ENCODE assay signal across 8 cellular contexts in genomic region chr9:109411818-109412352, GRCh38.
DNase-seq lines count a peak whose midpoint lies in the region; ATAC-seq and TF ChIP-seq lines count a peak whose summit lies in the region.

No MANE protein-coding gene starts in this region.

- intact Hi-C loops in mammary epithelial cell (cut with micrococcal nuclease) = no loop called here

- H3K4me2 ChIP-seq in mammary epithelial cell (ENCODE audit: insufficient read depth, low read depth, low read length) = no peak overlapping the region
- H3K4me2 ChIP-seq in neural cell (ENCODE audit: low read length) = no peak overlapping the region

- no peaks in the 10 kb centered on the region for H3K9me3 ChIP-seq in mammary epithelial cell (replicated peaks; ENCODE audit: insufficient read depth, low read length)
- H3K9me3 ChIP-seq in neural cell (ENCODE audit: low read length) = no peaks in the 10 kb centered on the region

- H3K9ac ChIP-seq in mammary epithelial cell (ENCODE audit: insufficient read depth, low read length) (no peak overlapping the region), neural cell (ENCODE audit: low read length) (no peak overlapping the region)

- no peaks in the 10 kb centered on the region for H3F3A ChIP-seq in neural cell (ENCODE audit: insufficient read depth, low read length, poor library complexity, severe bottlenecking)

- dilution Hi-C loops in mammary epithelial cell (cut with HindIII; ENCODE audit: low sequenced_read_pairs) = no loop called here

- H3K36me3 ChIP-seq in BJ (ENCODE audit: control insufficient read depth, insufficient read depth, low read length) = no peaks in the 10 kb centered on the region; the same call in 1 of the 2 replicates
- H3K36me3 ChIP-seq in mammary epithelial cell (ENCODE audit: insufficient read depth, low read length) = peaks cover 15% of the 10 kb centered on the region
- H3K36me3 ChIP-seq in neural cell (ENCODE audit: insufficient read depth, low read length) = no peaks in the 10 kb centered on the region

- H3K4me1 ChIP-seq in mammary epithelial cell (ENCODE audit: insufficient read depth, low read length) = no peaks in the 10 kb centered on the region

- no peak overlapping the region for H3K4me3 ChIP-seq in BJ (ENCODE audit: low read depth, low read length)
- H3K4me3 ChIP-seq in mammary epithelial cell (replicated peaks in 1 of 3; ENCODE audit: insufficient read depth in 1 of 3, low read depth in 2 of 3, low read length in 3 of 3) = no peak overlapping the region
- H3K4me3 ChIP-seq in neural cell (ENCODE audit: low read length) = no peak overlapping the region

- H3K79me2 ChIP-seq in mammary epithelial cell (ENCODE audit: insufficient read depth, low read length) = no peaks in the 10 kb centered on the region
- no peaks in the 10 kb centered on the region for H3K79me2 ChIP-seq in neural cell (replicated peaks; ENCODE audit: insufficient read depth, low read length)

- CTCF ChIA-PET in BJ (lab: Yijun Ruan, JAX) = interaction anchor here (0.6 to 3.3 kb wide), 12 partner anchors 9 to 522 kb away, joined by 3 to 15 read pairs (median 3); no protein-coding TSS in a partner anchor
- CTCF ChIA-PET in mammary epithelial cell (lab: Charles Lee; ENCODE audit: low non-redundant PET) = interaction anchor here (0.6 kb wide), 1 partner anchor 283 kb away, joined by 3 read pairs; no protein-coding TSS in a partner anchor

- TF ChIP-seq CTCF in BJ (IDR thresholded peaks at IDR 0.05; ENCODE audit: insufficient read depth, low read depth, low read length) (peak; percentile 85), mammary epithelial cell (conservative IDR thresholded peaks at IDR 0.05 in 1 of 2, IDR thresholded peaks at IDR 0.05 in 1 of 2; ENCODE audit: extremely low read depth in 1 of 2, insufficient read depth in 1 of 2, low read depth in 1 of 2, low read length in 2 of 2) (peak; percentile 54 to 69), neural cell (IDR thresholded peaks at IDR 0.05; ENCODE audit: poor library complexity, severe bottlenecking) (peak; percentile 52)

- DNase-seq in BJ (ENCODE audit: low read depth) (peak; percentile 4), NOMO-1 treated with dmso at 0.1 percent for 144 hours (lab: John Stamatoyannopoulos, UW; ENCODE audit: unreplicated experiment) (peak; percentile 65), mammary epithelial cell (no peak), DMS153 (lab: John Stamatoyannopoulos, UW) (no peak)
- DNase-seq in activated CD8-positive, alpha-beta memory T cell treated with anti-CD3 and anti-CD28 coated beads, Interleukin-2, amount 50 U/mL, for 4 hours = no peak

- ATAC-seq in GM18511 (IDR thresholded peaks at IDR 0.05; ENCODE audit: unreplicated experiment) (peak; percentile 52), HG02885 (IDR thresholded peaks at IDR 0.05; ENCODE audit: poor library complexity, unreplicated experiment) (peak; percentile 33)

- POLR2A ChIA-PET in BJ (lab: Charles Lee) = no interaction called here

- H3K9me2 ChIP-seq in neural cell (ENCODE audit: insufficient read depth, low read length) = no peaks in the 10 kb centered on the region

- TF ChIP-seq EP300 in neural cell (conservative IDR thresholded peaks at IDR 0.05; ENCODE audit: poor library complexity, severe bottlenecking) = no peak

- peak; percentile 29 for TF ChIP-seq RAD21 in neural cell (conservative IDR thresholded peaks at IDR 0.05)

- H2AFZ ChIP-seq in mammary epithelial cell (ENCODE audit: low read depth, low read length) (no peak overlapping the region), neural cell (ENCODE audit: low read depth, low read length) (no peak overlapping the region)

- WGBS in mammary epithelial cell (ENCODE audit: low coverage, missing lambda C conversion rate) = 68% methylated on average over 5 of the region's 5 CpGs

- H3K27me3 ChIP-seq in BJ (ENCODE audit: control insufficient read depth, insufficient read depth, low read length) (0 out of 2 replicates have a peak, but pooled peaks cover 1% of the 10 kb centered on the region), mammary epithelial cell (ENCODE audit: insufficient read depth, low read length) (no peaks in the 10 kb centered on the region), neural cell (ENCODE audit: insufficient read depth, low read depth, low read length) (no peaks in the 10 kb centered on the region)

- in situ Hi-C loops in mammary epithelial cell (cut with MboI; ENCODE audit: low sequenced_read_pairs in 2 of 2) = no loop called here

- BruUV-seq in mammary epithelial cell (replicated peaks; lab: Mats Ljungman, UMichigan) = no TSS peak

- H3K27ac ChIP-seq in mammary epithelial cell (ENCODE audit: insufficient read depth, low read depth, low read length) (no peak overlapping the region), neural cell (ENCODE audit: low read length) (no peak overlapping the region)

- H4K20me1 ChIP-seq in mammary epithelial cell (ENCODE audit: insufficient read depth, low read length) (no peaks in the 10 kb centered on the region), neural cell (ENCODE audit: insufficient read depth) (no peaks in the 10 kb centered on the region)

TF ChIP-seq in neural cell, 6 proteins besides CTCF, POLR2A, EP300 and RAD21:
- no peak for TF ChIP-seq SMC3 (conservative IDR thresholded peaks at IDR 0.05; ENCODE audit: poor library complexity)
- no peak for TF ChIP-seq TAF1 (IDR thresholded peaks at IDR 0.05; ENCODE audit: low read depth)
- TF ChIP-seq EZH2 (IDR thresholded peaks at IDR 0.05; ENCODE audit: borderline replicate concordance, insufficient read depth, low read length, poor library complexity, severe bottlenecking) = no peak
- no peak for TF ChIP-seq POLR2AphosphoS5 (IDR thresholded peaks at IDR 0.05)
- TF ChIP-seq, protein P1, sequence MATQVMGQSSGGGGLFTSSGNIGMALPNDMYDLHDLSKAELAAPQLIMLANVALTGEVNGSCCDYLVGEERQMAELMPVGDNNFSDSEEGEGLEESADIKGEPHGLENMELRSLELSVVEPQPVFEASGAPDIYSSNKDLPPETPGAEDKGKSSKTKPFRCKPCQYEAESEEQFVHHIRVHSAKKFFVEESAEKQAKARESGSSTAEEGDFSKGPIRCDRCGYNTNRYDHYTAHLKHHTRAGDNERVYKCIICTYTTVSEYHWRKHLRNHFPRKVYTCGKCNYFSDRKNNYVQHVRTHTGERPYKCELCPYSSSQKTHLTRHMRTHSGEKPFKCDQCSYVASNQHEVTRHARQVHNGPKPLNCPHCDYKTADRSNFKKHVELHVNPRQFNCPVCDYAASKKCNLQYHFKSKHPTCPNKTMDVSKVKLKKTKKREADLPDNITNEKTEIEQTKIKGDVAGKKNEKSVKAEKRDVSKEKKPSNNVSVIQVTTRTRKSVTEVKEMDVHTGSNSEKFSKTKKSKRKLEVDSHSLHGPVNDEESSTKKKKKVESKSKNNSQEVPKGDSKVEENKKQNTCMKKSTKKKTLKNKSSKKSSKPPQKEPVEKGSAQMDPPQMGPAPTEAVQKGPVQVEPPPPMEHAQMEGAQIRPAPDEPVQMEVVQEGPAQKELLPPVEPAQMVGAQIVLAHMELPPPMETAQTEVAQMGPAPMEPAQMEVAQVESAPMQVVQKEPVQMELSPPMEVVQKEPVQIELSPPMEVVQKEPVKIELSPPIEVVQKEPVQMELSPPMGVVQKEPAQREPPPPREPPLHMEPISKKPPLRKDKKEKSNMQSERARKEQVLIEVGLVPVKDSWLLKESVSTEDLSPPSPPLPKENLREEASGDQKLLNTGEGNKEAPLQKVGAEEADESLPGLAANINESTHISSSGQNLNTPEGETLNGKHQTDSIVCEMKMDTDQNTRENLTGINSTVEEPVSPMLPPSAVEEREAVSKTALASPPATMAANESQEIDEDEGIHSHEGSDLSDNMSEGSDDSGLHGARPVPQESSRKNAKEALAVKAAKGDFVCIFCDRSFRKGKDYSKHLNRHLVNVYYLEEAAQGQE (IDR thresholded peaks at IDR 0.05; ENCODE audit: borderline replicate concordance) = no peak
- no peak for TF ChIP-seq MXI1 (conservative IDR thresholded peaks at IDR 0.05; ENCODE audit: poor library complexity, severe bottlenecking)
TF ChIP-seq in neural cell: peak in this region for 0.

Comparison
In these comparisons a context has a peak if more than half of its experiments do, and no peak if none do; other contexts are left out.
1. DNase-seq: peak in BJ (single experiment) and NOMO-1 treated with dmso at 0.1 percent for 144 hours (single experiment); none in mammary epithelial cell (single experiment), DMS153 (single experiment) and activated CD8-positive, alpha-beta memory T cell treated with anti-CD3 and anti-CD28 coated beads, Interleukin-2, amount 50 U/mL, for 4 hours (single experiment).
2. Peak in every context shown above with its lines, with median percentiles within 50 percentile points of each other: CTCF ChIP-seq.